8 cellular contexts compared by ENCODE assay signal in genomic region chr15:88246666-88247446, GRCh38. TPM values are rescaled to one million over a fixed set of nuclear protein-coding genes. Genes with fewer than 3 reads are reported as not detected.
A peak's percentile ranks its signal among the peaks of the same experiment; 100 is the strongest.
DNase-seq lines count a peak whose midpoint lies in the region; ATAC-seq and TF ChIP-seq lines count a peak whose summit lies in the region.

No MANE protein-coding gene starts in this region.

- H3K4me1 Mint-ChIP-seq in activated T-cell treated with anti-CD3 and anti-CD28 coated beads, Interleukin-2, amount 50 U/mL, for 24 hours (ENCODE audit: low read depth): peaks cover 7% of the 10 kb centered on the region
- H3K4me1 Mint-ChIP-seq in nephron: peaks cover 25% of the 10 kb centered on the region

- peaks cover 39% of the 10 kb centered on the region for H3K27me3 Mint-ChIP-seq in activated T-cell treated with anti-CD3 and anti-CD28 coated beads, Interleukin-2, amount 50 U/mL, for 24 hours
- peaks cover 42% of the 10 kb centered on the region for H3K27me3 Mint-ChIP-seq in nephron (ENCODE audit: low read depth)

- TF ChIP-seq CTCF in nephron (IDR thresholded peaks at IDR 0.05; ENCODE audit: unreplicated experiment in 3 of 3): peak; percentile 96 to 98 (median 96)

- no peaks in the 10 kb centered on the region for H3K36me3 Mint-ChIP-seq in activated T-cell treated with anti-CD3 and anti-CD28 coated beads, Interleukin-2, amount 50 U/mL, for 24 hours (ENCODE audit: low read depth)
- no peaks in the 10 kb centered on the region for H3K36me3 Mint-ChIP-seq in nephron (ENCODE audit: low read depth)

- in situ Hi-C loops in Caki2 (cut with HindIII; ENCODE audit: low pct_unique_long_range_greater_than_20kb, low sequenced_read_pairs): no loop called here

- H3K9me3 Mint-ChIP-seq in activated T-cell treated with anti-CD3 and anti-CD28 coated beads, Interleukin-2, amount 50 U/mL, for 24 hours: no peaks in the 10 kb centered on the region
- H3K9me3 Mint-ChIP-seq in nephron: no peaks in the 10 kb centered on the region

- DNase-seq in Caki2 (ENCODE audit: low read depth) (peak; percentile 56), HT1080 (ENCODE audit: low read depth) (peak; percentile 62), OCI-M1 (lab: John Stamatoyannopoulos, UW) (peak; percentile 83), fibroblast of gingiva (ENCODE audit: low read depth) (peak; percentile 31)
- peak; percentile 84 for DNase-seq in activated T-cell treated with anti-CD3 and anti-CD28 coated beads, Interleukin-2, amount 50 U/mL, for 24 hours
- DNase-seq in stimulated activated naive CD8-positive, alpha-beta T cell treated with anti-CD3 and anti-CD28 coated beads, Interleukin-15, Interleukin-2, amounts not matched to agents 100 U/mL and 50 U/mL, for 24 hours: peak; percentile 77

- no peak overlapping the region for H3K4me3 Mint-ChIP-seq in activated T-cell treated with anti-CD3 and anti-CD28 coated beads, Interleukin-2, amount 50 U/mL, for 24 hours
- H3K4me3 Mint-ChIP-seq in nephron: peak overlapping the region in 2 of 3 experiments; percentile 6 to 41

- peak; percentile 69 for ATAC-seq in GM21381 (IDR thresholded peaks at IDR 0.05; ENCODE audit: unreplicated experiment)
- ATAC-seq in stimulated activated naive CD8-positive, alpha-beta T cell treated with anti-CD3 and anti-CD28 coated beads, Interleukin-15, Interleukin-2, amounts not matched to agents 100 U/mL and 50 U/mL, for 24 hours: peak; percentile 84

- no peak overlapping the region for H3K27ac Mint-ChIP-seq in activated T-cell treated with anti-CD3 and anti-CD28 coated beads, Interleukin-2, amount 50 U/mL, for 24 hours
- H3K27ac Mint-ChIP-seq in nephron: peak overlapping the region in 1 of 3 experiments; percentile 59

RNA-seq across cellular contexts. Expression of gene NTRK3, which starts 9.7 kb away (rescaled TPM):
- not detected in 2 replicates for total RNA-seq in Caki2 (2014; rRNA removed; shearing (Covaris generic); ENCODE audit: low replicate concordance)
- 0.10 TPM in 1 of 2 replicates, not detected in the other for total RNA-seq in HT1080 (2014; rRNA removed; shearing (Covaris generic))
- 0.01 and 0.03 TPM in 2 replicates for polyA plus RNA-seq in HT1080 (2015; cell fraction: cytosol; rRNA removed)
- polyA plus RNA-seq in HT1080 (2015; cell fraction: nucleus; rRNA removed): 0.27 and 0.59 TPM in 2 replicates

Comparison
In these comparisons a context has a peak if more than half of its experiments do, and no peak if none do; other contexts are left out.
1. Peak in every context shown above with its lines: DNase-seq and ATAC-seq.
2. DNase-seq: peak in every context shown above with its lines; median percentile 84 in activated T-cell treated with anti-CD3 and anti-CD28 coated beads, Interleukin-2, amount 50 U/mL, for 24 hours; 83 in OCI-M1; 77 in stimulated activated naive CD8-positive, alpha-beta T cell treated with anti-CD3 and anti-CD28 coated beads, Interleukin-15, Interleukin-2, amounts not matched to agents 100 U/mL and 50 U/mL, for 24 hours; 62 in HT1080; 56 in Caki2; 31 in fibroblast of gingiva.